In genomic region chr13:79741006-79741405, GRCh38 we compare ENCODE assay signal across 15 cellular contexts.
DNase-seq lines count a peak whose midpoint lies in the region; ATAC-seq and TF ChIP-seq lines count a peak whose summit lies in the region.
"Had no signal": no experiment of that assay in that cellular context is flagged by ENCODE, and none has a peak within 500 bp of the region (broad histone marks: within the 10 kb centered on the region; RNA-seq: fewer than 3 reads in every experiment).

No MANE protein-coding gene starts in this region.

- peak overlapping the region; percentile 32 for H3K4me3 ChIP-seq in choroid plexus epithelial cell (ENCODE audit: low read depth, low read length)
- H3K4me3 ChIP-seq in kidney epithelial cell (ENCODE audit: low read depth, low read length): no peak overlapping the region

- H3K36me3 ChIP-seq in kidney epithelial cell (ENCODE audit: control insufficient read depth, insufficient read depth, low read length): no peaks in the 10 kb centered on the region

- no peaks in the 10 kb centered on the region for H3K27me3 ChIP-seq in kidney epithelial cell (ENCODE audit: control insufficient read depth, insufficient read depth, low read length)

- peak; percentile 23 for DNase-seq in HFFc6
- DNase-seq in choroid plexus epithelial cell (ENCODE audit: low read depth): peak; percentile 64
- peak; percentile 42 for DNase-seq in kidney epithelial cell (ENCODE audit: low read depth)
- no peak for DNase-seq in sciatic nerve (ENCODE audit: low spot score)
- no peak for DNase-seq in activated CD8-positive, alpha-beta memory T cell treated with anti-CD3 and anti-CD28 coated beads, Interleukin-2, amount 50 U/mL, for 4 hours
- no peak for DNase-seq in COR-L47 (lab: John Stamatoyannopoulos, UW)
- no peak for DNase-seq in activated T-cell treated with anti-CD3 and anti-CD28 coated beads, Interleukin-2, amount 50 U/mL, for 48 hours
- DNase-seq: CD8-positive, alpha-beta memory T cell; left colon; NCI-H1105 treated with DMSO at 0.1 percent for 48 hours; NCI-H524 treated with DMSO at 0.1 percent for 48 hours; posterior cingulate gyrus; SHP77 had no signal

- H3K4me1 Mint-ChIP-seq in HFFc6 (ENCODE audit: low read depth): peaks cover 19% of the 10 kb centered on the region
- H3K4me1 Mint-ChIP-seq: CD8-positive, alpha-beta memory T cell had no signal

- peak; percentile 69 for ATAC-seq in sciatic nerve
- no peak for ATAC-seq in GM18909 (IDR thresholded peaks at IDR 0.05; ENCODE audit: poor library complexity, unreplicated experiment)
- ATAC-seq: esophagus mucosa had no signal

- TF ChIP-seq CTCF in HFFc6 (IDR thresholded peaks at IDR 0.05) (no peak), choroid plexus epithelial cell (conservative IDR thresholded peaks at IDR 0.05; ENCODE audit: low read depth, low read length) (no peak), kidney epithelial cell (IDR thresholded peaks at IDR 0.05; ENCODE audit: insufficient read depth, low read length, poor library complexity, severe bottlenecking) (no peak)

- no peaks in the 10 kb centered on the region for H3K36me3 Mint-ChIP-seq in HFFc6 (ENCODE audit: low read depth)
- H3K36me3 Mint-ChIP-seq: CD8-positive, alpha-beta memory T cell had no signal

- no peaks in the 10 kb centered on the region for H3K9me3 Mint-ChIP-seq in HFFc6

- H3K27me3 Mint-ChIP-seq in HFFc6 (ENCODE audit: insufficient read depth): no peaks in the 10 kb centered on the region
- H3K27me3 Mint-ChIP-seq: CD8-positive, alpha-beta memory T cell had no signal

- intact Hi-C loops in sciatic nerve (cut with DNase I): no loop called here

- H3K4me3 Mint-ChIP-seq in HFFc6: peak overlapping the region; percentile 62
- H3K4me3 Mint-ChIP-seq: CD8-positive, alpha-beta memory T cell had no signal

- peak overlapping the region; percentile 8; the same call in 1 of the 2 replicates for H3K27ac Mint-ChIP-seq in HFFc6
- H3K27ac Mint-ChIP-seq: CD8-positive, alpha-beta memory T cell had no signal

Comparison
In these comparisons a context has a peak if more than half of its experiments do, and no peak if none do; other contexts are left out.
1. DNase-seq: peak in HFFc6 (single experiment), choroid plexus epithelial cell (single experiment) and kidney epithelial cell (single experiment); none in sciatic nerve (single experiment), activated CD8-positive, alpha-beta memory T cell treated with anti-CD3 and anti-CD28 coated beads, Interleukin-2, amount 50 U/mL, for 4 hours (single experiment), COR-L47 (single experiment) and activated T-cell treated with anti-CD3 and anti-CD28 coated beads, Interleukin-2, amount 50 U/mL, for 48 hours (0 of 2).